In the genomic region with DNA sequence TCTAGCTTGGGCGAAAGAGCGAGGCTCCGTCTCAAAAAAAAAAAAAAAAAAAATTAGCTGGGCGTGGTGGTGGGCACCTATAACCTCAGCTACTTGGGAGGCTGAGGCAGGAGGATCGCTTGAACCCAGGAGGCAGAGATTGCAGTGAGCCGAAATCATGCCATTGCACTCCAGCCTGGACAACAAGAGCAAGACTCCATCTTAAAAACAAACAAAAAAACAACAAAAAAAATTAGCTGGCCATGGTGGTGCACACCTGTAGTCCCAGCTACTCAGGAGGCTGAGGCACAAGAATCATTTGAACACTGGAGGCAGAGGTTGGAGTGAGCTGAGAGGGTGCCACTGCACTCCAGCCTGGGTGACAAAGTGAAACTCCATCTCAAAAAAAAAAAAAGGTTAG, we compare ENCODE assay signal across 5 cellular contexts. TPM values are rescaled to one million over a fixed set of nuclear protein-coding genes. Genes with fewer than 3 reads are reported as not detected.
"Had no signal": no experiment of that assay in that cellular context is flagged by ENCODE, and none has a peak within 500 bp of the region (broad histone marks: within the 10 kb centered on the region; RNA-seq: fewer than 3 reads in every experiment).

No MANE protein-coding gene starts in this region.

RNA-seq across cellular contexts. Expression of gene VWA1, which starts 6.5 kb away (rescaled TPM):
- total RNA-seq: activated B cell treated with CpG ODN at 0.5 μM for 24 hours, T-helper 17 cell had no signal

RNA-seq across cellular contexts. Expression of gene ANKRD65, which starts 7.9 kb away (rescaled TPM):
- total RNA-seq: activated CD4-positive, alpha-beta memory T cell treated with anti-CD3 and anti-CD28 coated beads for 36 hours; SK-MEL-5; T-helper 17 cell had no signal

RNA-seq across cellular contexts. Expression of gene ATAD3C, which starts 20.5 kb away (rescaled TPM):
- total RNA-seq: M059J had no signal
